Comparison of ENCODE assay signal across 16 cellular contexts in genomic region chr2:218032336-218033171, GRCh38. TPM values are rescaled to one million over a fixed set of nuclear protein-coding genes. Genes with fewer than 3 reads are reported as not detected.
DNase-seq lines count a peak whose midpoint lies in the region; ATAC-seq and TF ChIP-seq lines count a peak whose summit lies in the region.
"Had no signal": no experiment of that assay in that cellular context is flagged by ENCODE, and none has a peak within 500 bp of the region (broad histone marks: within the 10 kb centered on the region; RNA-seq: fewer than 3 reads in every experiment).

No MANE protein-coding gene starts in this region.

- peak overlapping the region; percentile 18 for H3K9ac ChIP-seq in BLaER1

- peak overlapping the region; percentile 98 for H3K4me2 ChIP-seq in BLaER1

- no peak overlapping the region for H3K4me3 Mint-ChIP-seq in nephron progenitor cell
- H3K4me3 Mint-ChIP-seq in stimulated activated memory B cell treated with anti-CD40 and anti-IgM and Interleukin-4, amounts not matched to agents 10 μg/mL and 1 μg/mL and 100 μg/mL, for 72 hours = no peak overlapping the region

- POLR2A ChIA-PET in GM10248 (lab: Yijun Ruan, JAX) = no interaction called here

- H3K36me3 ChIP-seq in BLaER1 = no peaks in the 10 kb centered on the region
- H3K36me3 ChIP-seq in lung (ENCODE audit: control insufficient read depth in 2 of 2, insufficient read depth in 2 of 2, low read length in 2 of 2) = no peaks in the 10 kb centered on the region
- H3K36me3 ChIP-seq: brain microvascular endothelial cell, SJSA1, upper lobe of right lung had no signal

- H3K4me1 ChIP-seq in BLaER1 = peaks cover 87% of the 10 kb centered on the region
- peaks cover 0 to 9% of the 10 kb centered on the region in 2 donors for H3K4me1 ChIP-seq in lung (ENCODE audit: control insufficient read depth in 2 of 2, insufficient read depth in 2 of 2, low read length in 2 of 2)

- 74 to 84% methylated on average over 10 to 12 of the region's 12 CpGs for WGBS in lung, 2 donors

- no peak overlapping the region for H3K4me3 ChIP-seq in BLaER1
- H3K4me3 ChIP-seq in lung = no peak overlapping the region
- H3K4me3 ChIP-seq: SJSA1, upper lobe of right lung had no signal

- TF ChIP-seq CTCF in GM10248 (IDR thresholded peaks at IDR 0.05; ENCODE audit: control extremely low read depth, extremely low read depth, low read depth, missing control alignments) (no peak), lung (IDR thresholded peaks at IDR 0.05; ENCODE audit: control extremely low read depth, extremely low read depth) (no peak), nephron progenitor cell (IDR thresholded peaks at IDR 0.05) (no peak)

- H3K27me3 ChIP-seq in BLaER1 (no peaks in the 10 kb centered on the region), lung (ENCODE audit: control insufficient read depth, insufficient read depth) (no peaks in the 10 kb centered on the region)
- H3K27me3 ChIP-seq: SJSA1 had no signal

- peaks cover 53% of the 10 kb centered on the region for H3K27me3 Mint-ChIP-seq in nephron progenitor cell (ENCODE audit: low read depth, poor library complexity)
- no peaks in the 10 kb centered on the region for H3K27me3 Mint-ChIP-seq in stimulated activated memory B cell treated with anti-CD40 and anti-IgM and Interleukin-4, amounts not matched to agents 10 μg/mL and 1 μg/mL and 100 μg/mL, for 72 hours
- H3K27me3 Mint-ChIP-seq: CD4-positive, alpha-beta memory T cell had no signal

- no peaks in the 10 kb centered on the region for H3K36me3 Mint-ChIP-seq in nephron progenitor cell (ENCODE audit: low read depth)
- no peaks in the 10 kb centered on the region for H3K36me3 Mint-ChIP-seq in stimulated activated memory B cell treated with anti-CD40 and anti-IgM and Interleukin-4, amounts not matched to agents 10 μg/mL and 1 μg/mL and 100 μg/mL, for 72 hours
- H3K36me3 Mint-ChIP-seq: CD4-positive, alpha-beta memory T cell had no signal

- no peak overlapping the region for H3K27ac Mint-ChIP-seq in nephron progenitor cell
- H3K27ac Mint-ChIP-seq in stimulated activated memory B cell treated with anti-CD40 and anti-IgM and Interleukin-4, amounts not matched to agents 10 μg/mL and 1 μg/mL and 100 μg/mL, for 72 hours = no peak overlapping the region

- DNase-seq in GM10248 (ENCODE audit: extremely low spot score) = peak; percentile 13
- DNase-seq in astrocyte of the hippocampus (ENCODE audit: low read depth, low spot score) = peak; percentile 52
- DNase-seq in lung (ENCODE audit: low spot score) = peak; percentile 27
- no peak for DNase-seq in dedifferentiated amniotic fluid mesenchymal stem cell (ENCODE audit: extremely low spot score)
- no peak for DNase-seq in nephron progenitor cell
- no peak for DNase-seq in middle frontal gyrus (ENCODE audit: extremely low spot score, low spot score)
- DNase-seq: activated naive CD4-positive, alpha-beta T cell treated with anti-CD3 and anti-CD28 coated beads, Interleukin-2, amount 50 U/mL, for 16 hours; brain microvascular endothelial cell; CD4-positive, alpha-beta memory T cell; kidney glomerular epithelial cell; NCI-H2171 treated with DMSO at 0.1 percent for 48 hours; upper lobe of right lung had no signal

- H3K27ac ChIP-seq in BLaER1 (peak overlapping the region; percentile 88), lung (ENCODE audit: low read depth in 1 of 2, low read length in 1 of 2) (no peak overlapping the region)
- H3K27ac ChIP-seq: brain microvascular endothelial cell, SJSA1, upper lobe of right lung had no signal

- no peaks in the 10 kb centered on the region for H3K9me3 Mint-ChIP-seq in nephron progenitor cell
- H3K9me3 Mint-ChIP-seq in stimulated activated memory B cell treated with anti-CD40 and anti-IgM and Interleukin-4, amounts not matched to agents 10 μg/mL and 1 μg/mL and 100 μg/mL, for 72 hours = no peaks in the 10 kb centered on the region
- H3K9me3 Mint-ChIP-seq: CD4-positive, alpha-beta memory T cell had no signal

- CTCF ChIA-PET in GM10248 (lab: Yijun Ruan, JAX) = interaction anchor here (0.9 to 5.0 kb wide), 10 partner anchors 9 to 247 kb away, joined by 3 to 39 read pairs (median 8); no protein-coding TSS in a partner anchor

- H3K4me1 Mint-ChIP-seq in nephron progenitor cell = peaks cover 9% of the 10 kb centered on the region
- H3K4me1 Mint-ChIP-seq in stimulated activated memory B cell treated with anti-CD40 and anti-IgM and Interleukin-4, amounts not matched to agents 10 μg/mL and 1 μg/mL and 100 μg/mL, for 72 hours = peaks cover 7% of the 10 kb centered on the region

- ATAC-seq in lung (ENCODE audit: insufficient read depth, low FRiP score) = no peak
- ATAC-seq in stimulated activated memory B cell treated with anti-CD40 and anti-IgM and Interleukin-4, amounts not matched to agents 10 μg/mL and 1 μg/mL and 100 μg/mL, for 72 hours = no peak

- H4K20me1 ChIP-seq in BLaER1 = no peaks in the 10 kb centered on the region

- H3K9me3 ChIP-seq in BLaER1 (no peaks in the 10 kb centered on the region), lung (ENCODE audit: control insufficient read depth in 2 of 2, insufficient read depth in 1 of 2, low read length in 1 of 2) (no peaks in the 10 kb centered on the region)
- H3K9me3 ChIP-seq: SJSA1, upper lobe of right lung had no signal

RNA-seq across cellular contexts. Expression of gene TNS1, which starts 29.8 kb away (rescaled TPM):
- 100 to 1,000 TPM; 308 to 377 TPM for total RNA-seq in lung
- 100 to 1,000 TPM in 1 of 2 donors, 10 to 100 TPM in 1; 67.0 to 108 TPM for polyA plus RNA-seq in lung
- polyA plus RNA-seq: CD4-positive, alpha-beta memory T cell had no signal

RNA-seq across cellular contexts. Expression of gene RUFY4, which starts 36.5 kb away (rescaled TPM):
- total RNA-seq in lung = under 1 TPM; 0.15 to 0.31 TPM
- under 1 TPM; 0.43 to 0.57 TPM for polyA plus RNA-seq in lung
- total RNA-seq: glomerular endothelial cell, SJSA1, upper lobe of right lung had no signal

Comparison
In these comparisons a context has a peak if more than half of its experiments do, and no peak if none do; other contexts are left out.
1. DNase-seq: peak in GM10248 (single experiment), astrocyte of the hippocampus (single experiment) and lung (single experiment); none in dedifferentiated amniotic fluid mesenchymal stem cell (single experiment), nephron progenitor cell (single experiment) and middle frontal gyrus (single experiment).